ENCODE assay signal across 7 cellular contexts in genomic region chr10:74635655-74636054, GRCh38.
"Had no signal": no experiment of that assay in that cellular context is flagged by ENCODE, and none has a peak within 500 bp of the region (broad histone marks: within the 10 kb centered on the region; RNA-seq: fewer than 3 reads in every experiment).

No MANE protein-coding gene starts in this region.

- H3K4me3 ChIP-seq: GM12878 had no signal

- FAIRE-seq: G401.6, GM12878, GM12891, GM12892, GM18507 had no signal

- ATAC-seq: GM12878 had no signal

- DNase-seq: GDM1, GF-D8 had no signal
